In the genomic region with DNA sequence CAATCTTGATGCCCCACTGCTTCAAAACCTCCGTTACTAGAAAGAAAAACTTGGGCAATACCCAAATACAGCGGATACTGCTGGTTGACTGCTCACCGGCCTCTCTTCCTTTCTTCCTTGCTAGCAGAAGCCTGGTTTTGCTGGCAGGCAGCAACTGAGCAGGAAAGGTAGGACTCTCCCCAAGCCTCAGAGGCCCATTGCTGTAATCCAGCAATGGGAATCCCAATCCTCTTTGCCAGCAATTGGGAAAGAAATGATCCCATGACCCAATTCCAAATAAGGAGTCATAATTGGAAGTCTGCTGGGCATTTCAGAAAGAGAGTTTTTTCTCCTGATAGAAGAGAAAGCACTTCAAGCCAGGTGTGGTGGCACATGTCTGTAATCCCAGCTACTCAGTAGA, we compare ENCODE assay signal across 8 cellular contexts.
"Had no signal": no experiment of that assay in that cellular context is flagged by ENCODE, and none has a peak within 500 bp of the region (broad histone marks: within the 10 kb centered on the region; RNA-seq: fewer than 3 reads in every experiment).

No MANE protein-coding gene starts in this region.

- H3K4me1 ChIP-seq: HAP-1 had no signal

- H3K9me3 ChIP-seq: HAP-1 had no signal

- H3K4me3 ChIP-seq: GM23248, HAP-1, K562 had no signal

- H3K27ac ChIP-seq: GM23248, HL-60 had no signal

- DNase-seq: GM23248, GOT3, H7, HFFc6 had no signal

- H2AFZ ChIP-seq: GM23248 had no signal

- H3K9ac ChIP-seq: GM23248 had no signal

- H3K36me3 ChIP-seq: HAP-1 had no signal

- FAIRE-seq: K562 had no signal

- ATAC-seq: HCT116, K562 had no signal
